In genomic region chr4:107997794-107998193, GRCh38 we compare ENCODE assay signal across 17 cellular contexts. TPM values are rescaled to one million over a fixed set of nuclear protein-coding genes. Genes with fewer than 3 reads are reported as not detected.
DNase-seq lines count a peak whose midpoint lies in the region; ATAC-seq and TF ChIP-seq lines count a peak whose summit lies in the region.
"Had no signal": no experiment of that assay in that cellular context is flagged by ENCODE, and none has a peak within 500 bp of the region (broad histone marks: within the 10 kb centered on the region; RNA-seq: fewer than 3 reads in every experiment).

No MANE protein-coding gene starts in this region.

- peak overlapping the region; percentile 43 for H3K4me2 ChIP-seq in osteoblast (ENCODE audit: insufficient read depth, low read length)
- H3K4me2 ChIP-seq: KMS-11 had no signal

- H3K4me1 ChIP-seq in adipocyte (ENCODE audit: control insufficient read depth, insufficient read depth, low read length) (peaks cover 47% of the 10 kb centered on the region), heart left ventricle (peaks cover 0 to 82% (median 44%) of the 10 kb centered on the region in 12 donors), osteoblast (ENCODE audit: insufficient read depth, low read length) (peaks cover 22% of the 10 kb centered on the region), transverse colon (peaks cover 15 to 34% (median 17%) of the 10 kb centered on the region in 4 donors)

- intact Hi-C loops in heart left ventricle (cut with DNase I) (loop anchor here in 3 of 10 donors (2.0 to 10.0 kb wide), 3 partner anchors 67 to 173 kb away; partner anchors contain the start of genes CYP2U1 (in 1 of the 3) and SGMS2 (in 1 of the 3)), transverse colon (cut with DNase I; ENCODE audit: low total_unique reads) (no loop called here)
- intact Hi-C loops in activated CD4-positive, alpha-beta T cell treated with anti-CD3 and anti-CD28 coated beads for 36 hours (cut with DNase I, micrococcal nuclease) = no loop called here

- DNase-seq in adipocyte (ENCODE audit: low read depth) = no peak
- no peak for DNase-seq in heart left ventricle
- no peak for DNase-seq in osteoblast (ENCODE audit: insufficient read length, low spot score, missing footprints)
- DNase-seq in transverse colon = no peak
- no peak for DNase-seq in NCI-H1694 (lab: John Stamatoyannopoulos, UW)
- DNase-seq in NCI-H774 (lab: John Stamatoyannopoulos, UW) = no peak
- no peak for DNase-seq in activated naive CD4-positive, alpha-beta T cell treated with anti-CD3 and anti-CD28 coated beads, Interleukin-2, amount 10 ng/mL, durations not matched to agents 7 days and 5 days
- DNase-seq in activated CD4-positive, alpha-beta T cell treated with anti-CD3 and anti-CD28 coated beads for 36 hours = no peak
- DNase-seq: activated CD8-positive, alpha-beta memory T cell treated with anti-CD3 and anti-CD28 coated beads, Interleukin-2, amount 50 U/mL, for 4 hours; DMS79; NCI-H1436; NCI-H510A treated with DMSO at 0.1 percent for 48 hours; stimulated activated CD4-positive, alpha-beta T cell treated with anti-CD3 and anti-CD28 coated beads, Interleukin-12 subunit alpha, Interleukin-12 subunit beta, amount 100 ng/mL, for 4 hours had no signal

- WGBS in heart left ventricle, 4 donors = 75 to 91% (median 88%) methylated on average over 2 of the region's 2 CpGs
- 77 to 80% methylated on average over 2 of the region's 2 CpGs for WGBS in transverse colon (ENCODE audit: low coverage in 1 of 2), 2 donors

- no peaks in the 10 kb centered on the region for H3K9me3 Mint-ChIP-seq in activated naive CD4-positive, alpha-beta T cell treated with anti-CD3 and anti-CD28 coated beads, Interleukin-2, amount 10 ng/mL, durations not matched to agents 7 days and 5 days
- no peaks in the 10 kb centered on the region for H3K9me3 Mint-ChIP-seq in activated CD4-positive, alpha-beta T cell treated with anti-CD3 and anti-CD28 coated beads for 36 hours (ENCODE audit: low read depth)
- H3K9me3 Mint-ChIP-seq: activated naive CD4-positive, alpha-beta T cell treated with anti-CD3 and anti-CD28 coated beads, Interleukin-2, amount 50 U/mL, for 24 hours; central memory CD8-positive, alpha-beta T cell had no signal

- TF ChIP-seq EP300 in transverse colon (IDR thresholded peaks at IDR 0.05; ENCODE audit: low read depth) = no peak

- peaks cover 44% of the 10 kb centered on the region for H3K79me2 ChIP-seq in osteoblast (ENCODE audit: insufficient read depth, low read length)

- TF ChIP-seq POLR2A in heart left ventricle (IDR thresholded peaks at IDR 0.05) (no peak), transverse colon (IDR thresholded peaks at IDR 0.05) (no peak)

- H3K36me3 ChIP-seq in adipocyte (ENCODE audit: control insufficient read depth, insufficient read depth, low read length, severe bottlenecking) (peaks cover 45% of the 10 kb centered on the region), heart left ventricle (peaks cover 0 to 3% (median 0%) of the 10 kb centered on the region in 9 donors), osteoblast (ENCODE audit: insufficient read depth, low read length) (no peaks in the 10 kb centered on the region), transverse colon (peaks cover 0 to 4% (median 0%) of the 10 kb centered on the region in 4 donors)

- no peak for TF ChIP-seq CTCF in heart left ventricle (IDR thresholded peaks at IDR 0.05)
- no peak for TF ChIP-seq CTCF in osteoblast (IDR thresholded peaks at IDR 0.05; ENCODE audit: extremely low read depth, low read depth, low read length)
- no peak for TF ChIP-seq CTCF in transverse colon (IDR thresholded peaks at IDR 0.05)

- POLR2A ChIA-PET in activated CD4-positive, alpha-beta T cell treated with anti-CD3 and anti-CD28 coated beads for 36 hours (lab: Charles Lee) = no interaction called here

- peak overlapping the region; percentile 21 for H3K9ac ChIP-seq in adipocyte (ENCODE audit: low read length)
- H3K9ac ChIP-seq: KMS-11 had no signal

- H3K4me1 Mint-ChIP-seq in activated naive CD4-positive, alpha-beta T cell treated with anti-CD3 and anti-CD28 coated beads, Interleukin-2, amount 10 ng/mL, durations not matched to agents 7 days and 5 days = peaks cover 28% of the 10 kb centered on the region
- H3K4me1 Mint-ChIP-seq in activated CD4-positive, alpha-beta T cell treated with anti-CD3 and anti-CD28 coated beads for 36 hours = peaks cover 58% of the 10 kb centered on the region

- H3K27me3 ChIP-seq in adipocyte (replicated peaks; ENCODE audit: control insufficient read depth, insufficient read depth, low read length) (no peaks in the 10 kb centered on the region), heart left ventricle (no peaks in the 10 kb centered on the region), osteoblast (ENCODE audit: insufficient read depth, low read length) (no peaks in the 10 kb centered on the region), transverse colon (no peaks in the 10 kb centered on the region)

- in situ Hi-C loops in transverse colon (cut with MboI; ENCODE audit: low pct_ligation_motif_present in 1 of 4, low pct_unique_long_range_greater_than_20kb in 1 of 4, low sequenced_read_pairs in 3 of 4) = no loop called here

- H3K4me3 Mint-ChIP-seq in activated naive CD4-positive, alpha-beta T cell treated with anti-CD3 and anti-CD28 coated beads, Interleukin-2, amount 10 ng/mL, durations not matched to agents 7 days and 5 days = no peak overlapping the region
- H3K4me3 Mint-ChIP-seq in activated CD4-positive, alpha-beta T cell treated with anti-CD3 and anti-CD28 coated beads for 36 hours = no peak overlapping the region
- H3K4me3 Mint-ChIP-seq: activated naive CD4-positive, alpha-beta T cell treated with anti-CD3 and anti-CD28 coated beads, Interleukin-2, amount 50 U/mL, for 24 hours; central memory CD8-positive, alpha-beta T cell had no signal

- no peak overlapping the region for H2AFZ ChIP-seq in osteoblast (ENCODE audit: low read length)

- H3K27ac ChIP-seq in heart left ventricle = peak overlapping the region; percentile 71 to 97 (median 90)
- H3K27ac ChIP-seq in osteoblast (ENCODE audit: low read depth, low read length) = peak overlapping the region; percentile 82
- H3K27ac ChIP-seq in transverse colon = peak overlapping the region; percentile 55 to 81 (median 64)
- H3K27ac ChIP-seq: KMS-11 had no signal

- H3K9me3 ChIP-seq in adipocyte (ENCODE audit: control insufficient read depth, low read length) = no peaks in the 10 kb centered on the region
- H3K9me3 ChIP-seq in heart left ventricle = no peaks in the 10 kb centered on the region
- no peaks in the 10 kb centered on the region for H3K9me3 ChIP-seq in osteoblast (ENCODE audit: low read depth, low read length)
- H3K9me3 ChIP-seq in transverse colon = no peaks in the 10 kb centered on the region

- CTCF ChIA-PET in activated naive CD4-positive, alpha-beta T cell treated with anti-CD3 and anti-CD28 coated beads, Interleukin-2, amount 10 ng/mL, durations not matched to agents 7 days and 5 days (lab: Charles Lee) = no interaction called here
- CTCF ChIA-PET in activated CD4-positive, alpha-beta T cell treated with anti-CD3 and anti-CD28 coated beads for 36 hours (lab: Charles Lee) = interaction anchor here (2.5 kb wide), 1 partner anchor 22 kb away, joined by 7 read pairs; no protein-coding TSS in a partner anchor

- H3K27ac Mint-ChIP-seq in activated naive CD4-positive, alpha-beta T cell treated with anti-CD3 and anti-CD28 coated beads, Interleukin-2, amount 10 ng/mL, durations not matched to agents 7 days and 5 days = no peak overlapping the region
- no peak overlapping the region for H3K27ac Mint-ChIP-seq in activated CD4-positive, alpha-beta T cell treated with anti-CD3 and anti-CD28 coated beads for 36 hours
- H3K27ac Mint-ChIP-seq: activated naive CD4-positive, alpha-beta T cell treated with anti-CD3 and anti-CD28 coated beads, Interleukin-2, amount 50 U/mL, for 24 hours had no signal

- ATAC-seq in heart left ventricle = peak; percentile 4 to 21 (median 16)
- no peak for ATAC-seq in activated CD4-positive, alpha-beta T cell treated with anti-CD3 and anti-CD28 coated beads for 36 hours
- ATAC-seq: activated CD4-positive, CD25-positive, alpha-beta regulatory T cell treated with anti-CD3 and anti-CD28 coated beads, Interleukin-2, amount 50 U/mL, for 24 hours had no signal

- H3K4me3 ChIP-seq in adipocyte (ENCODE audit: low read length) (no peak overlapping the region), heart left ventricle (no peak overlapping the region), osteoblast (ENCODE audit: insufficient read depth, low read length) (no peak overlapping the region), transverse colon (no peak overlapping the region)

- H4K20me1 ChIP-seq in osteoblast (ENCODE audit: insufficient read depth, low read length) = no peaks in the 10 kb centered on the region

- no peaks in the 10 kb centered on the region for H3K27me3 Mint-ChIP-seq in activated naive CD4-positive, alpha-beta T cell treated with anti-CD3 and anti-CD28 coated beads, Interleukin-2, amount 10 ng/mL, durations not matched to agents 7 days and 5 days
- no peaks in the 10 kb centered on the region for H3K27me3 Mint-ChIP-seq in activated CD4-positive, alpha-beta T cell treated with anti-CD3 and anti-CD28 coated beads for 36 hours
- H3K27me3 Mint-ChIP-seq: activated naive CD4-positive, alpha-beta T cell treated with anti-CD3 and anti-CD28 coated beads, Interleukin-2, amount 50 U/mL, for 24 hours; central memory CD8-positive, alpha-beta T cell had no signal

- H3K36me3 Mint-ChIP-seq in activated naive CD4-positive, alpha-beta T cell treated with anti-CD3 and anti-CD28 coated beads, Interleukin-2, amount 10 ng/mL, durations not matched to agents 7 days and 5 days = peaks cover 56% of the 10 kb centered on the region
- H3K36me3 Mint-ChIP-seq in activated CD4-positive, alpha-beta T cell treated with anti-CD3 and anti-CD28 coated beads for 36 hours (ENCODE audit: low read depth) = peaks cover 57% of the 10 kb centered on the region

RNA-seq across cellular contexts. Expression of gene HADH, which starts 8.1 kb away (rescaled TPM):
- total RNA-seq in heart left ventricle (100 to 1,000 TPM; 138 to 382 (median 217) TPM), osteoblast (9.0 and 10.3 TPM in 2 replicates), transverse colon (100 to 1,000 TPM in 3 of 4 donors, 10 to 100 TPM in 1; 47.5 to 135 (median 117) TPM)
- 100 to 1,000 TPM in 1 of 2 donors, 10 to 100 TPM in 1; 60.6 to 147 TPM for polyA plus RNA-seq in heart left ventricle
- 10 to 100 TPM; 58.4 to 60.8 TPM for total RNA-seq in activated CD4-positive, alpha-beta T cell treated with anti-CD3 and anti-CD28 coated beads for 36 hours
